Comparison of ENCODE assay signal across 8 cellular contexts in the genomic region with DNA sequence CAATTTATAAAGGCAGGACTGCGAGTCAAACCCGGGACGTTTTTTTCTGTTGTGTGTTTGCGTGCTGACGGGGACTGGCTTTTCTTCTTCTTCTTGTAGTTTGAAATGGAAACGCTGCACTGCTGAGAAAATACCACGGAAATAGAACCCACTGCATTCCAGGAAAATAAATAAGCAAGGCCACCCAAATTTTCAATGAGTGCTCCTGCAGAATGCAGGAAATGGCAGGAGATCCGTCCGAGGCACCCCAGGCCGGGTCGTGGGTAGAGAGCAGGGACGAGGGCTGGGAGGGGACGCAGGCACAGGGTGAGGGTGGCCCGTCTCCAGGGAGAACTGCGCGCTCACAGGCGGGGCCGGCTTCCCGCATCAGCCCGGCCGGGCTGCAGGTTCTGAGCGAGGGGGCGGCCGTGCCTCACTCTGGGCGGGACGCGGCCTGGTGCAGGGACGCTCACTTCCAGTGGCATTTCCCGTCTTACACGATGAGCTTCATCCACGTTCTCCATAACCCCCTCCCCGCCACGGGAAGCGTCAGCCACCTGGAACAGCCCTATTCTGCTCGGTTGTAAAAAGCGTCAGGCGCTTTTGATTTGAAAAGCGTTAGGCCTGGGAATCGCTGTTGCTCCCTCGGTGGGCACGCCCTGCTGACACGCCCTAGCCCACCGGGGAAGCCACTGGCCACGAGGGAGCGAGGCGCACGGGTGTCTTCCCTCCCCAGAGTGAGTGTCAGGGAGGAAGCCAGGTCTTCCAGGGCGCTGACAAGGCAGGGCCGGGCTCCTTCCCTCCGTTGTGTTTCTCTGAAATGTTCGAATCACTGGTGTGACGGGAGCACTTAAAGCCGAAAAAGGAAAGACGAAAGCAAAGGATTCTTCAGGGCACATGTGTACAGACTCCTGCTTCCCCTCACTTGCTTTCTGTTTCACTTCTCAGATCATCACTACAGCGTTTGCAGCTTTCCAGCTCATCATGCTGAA. TPM values are rescaled to one million over a fixed set of nuclear protein-coding genes. Genes with fewer than 3 reads are reported as not detected.
DNase-seq lines count a peak whose midpoint lies in the region; ATAC-seq and TF ChIP-seq lines count a peak whose summit lies in the region.

No MANE protein-coding gene starts in this region.

- no peaks in the 10 kb centered on the region for H4K20me1 ChIP-seq in BLaER1 treated with 17β-estradiol and CSF1 and Interleukin-3, amounts not matched to agents 10 nM and 100 nM

- no peaks in the 10 kb centered on the region for H3K9me3 ChIP-seq in BLaER1 treated with 17β-estradiol and CSF1 and Interleukin-3, amounts not matched to agents 10 nM and 100 nM (replicated peaks in 1 of 11)
- H3K9me3 ChIP-seq in right cardiac atrium (ENCODE audit: control insufficient read depth, low read length): no peaks in the 10 kb centered on the region

- peak overlapping the region; percentile 73 to 94 (median 90) for H3K4me2 ChIP-seq in BLaER1 treated with 17β-estradiol and CSF1 and Interleukin-3, amounts not matched to agents 10 nM and 100 nM

- ATAC-seq in HG03432 (IDR thresholded peaks at IDR 0.05; ENCODE audit: unreplicated experiment) (peak; percentile 89), SK-N-SH treated with all-trans-retinoic acid at 6 μM for 48 hours (peak; percentile 84), right cardiac atrium (peak; percentile 92 to 94)

- peaks cover 6 to 17% (median 15%) of the 10 kb centered on the region in 10 experiments; a peak in 19 of 20 replicates for H3K4me1 ChIP-seq in BLaER1 treated with 17β-estradiol and CSF1 and Interleukin-3, amounts not matched to agents 10 nM and 100 nM
- H3K4me1 ChIP-seq in right cardiac atrium (ENCODE audit: control insufficient read depth, insufficient read depth, low read length): no peaks in the 10 kb centered on the region
- peaks cover 7% of the 10 kb centered on the region for H3K4me1 ChIP-seq in rectal smooth muscle tissue (ENCODE audit: control insufficient read depth, insufficient read depth, low read length)

- no peaks in the 10 kb centered on the region for H3K27me3 ChIP-seq in BLaER1 treated with 17β-estradiol and CSF1 and Interleukin-3, amounts not matched to agents 10 nM and 100 nM
- no peaks in the 10 kb centered on the region for H3K27me3 ChIP-seq in right cardiac atrium (ENCODE audit: control insufficient read depth, insufficient read depth)
- no peaks in the 10 kb centered on the region for H3K27me3 ChIP-seq in rectal smooth muscle tissue (ENCODE audit: control insufficient read depth, insufficient read depth, low read length)

- peak overlapping the region; percentile 65 to 78 (median 68) for H3K4me3 ChIP-seq in BLaER1 treated with 17β-estradiol and CSF1 and Interleukin-3, amounts not matched to agents 10 nM and 100 nM
- H3K4me3 ChIP-seq in right cardiac atrium (ENCODE audit: low read length): peak overlapping the region; percentile 52
- H3K4me3 ChIP-seq in rectal smooth muscle tissue (ENCODE audit: low read length): peak overlapping the region; percentile 77

- no peaks in the 10 kb centered on the region for H3K36me3 ChIP-seq in BLaER1 treated with 17β-estradiol and CSF1 and Interleukin-3, amounts not matched to agents 10 nM and 100 nM
- H3K36me3 ChIP-seq in rectal smooth muscle tissue (ENCODE audit: control insufficient read depth, insufficient read depth, low read length): no peaks in the 10 kb centered on the region

- H3K27ac ChIP-seq in BLaER1 treated with 17β-estradiol and CSF1 and Interleukin-3, amounts not matched to agents 10 nM and 100 nM: peak overlapping the region; percentile 62 to 94 (median 86)
- peak overlapping the region; percentile 72 for H3K27ac ChIP-seq in angular gyrus (ENCODE audit: low read depth, low read length)
- peak overlapping the region; percentile 59 for H3K27ac ChIP-seq in right cardiac atrium (ENCODE audit: low read length)
- peak overlapping the region; percentile 96 for H3K27ac ChIP-seq in rectal smooth muscle tissue (ENCODE audit: low read depth, low read length)

- WGBS in right cardiac atrium: under 1% methylated on average over 55 of the region's 55 CpGs

- peak overlapping the region; percentile 78 to 90 (median 84) for H3K9ac ChIP-seq in BLaER1 treated with 17β-estradiol and CSF1 and Interleukin-3, amounts not matched to agents 10 nM and 100 nM
- peak overlapping the region; percentile 83 for H3K9ac ChIP-seq in rectal smooth muscle tissue (ENCODE audit: low read length)

- peak; percentile 59 for DNase-seq in GM19238 (ENCODE audit: insufficient read length, low spot score)
- peak; percentile 57 to 83 (median 83) for DNase-seq in right cardiac atrium
- DNase-seq in NCI-H226: no peak

- intact Hi-C loops in right cardiac atrium (cut with DNase I): loop anchor here in 1 of 4 donors (10.0 kb wide), 1 partner anchor 116 kb away; no protein-coding TSS in a partner anchor

TF ChIP-seq in SK-N-SH treated with all-trans-retinoic acid at 6 μM for 48 hours, 23 proteins besides CTCF, POLR2A, EP300 and RAD21:
- TF ChIP-seq GLIS3 (CRISPR knock-in tag; IDR thresholded peaks at IDR 0.05): no peak
- TF ChIP-seq BACH2 (CRISPR knock-in tag; IDR thresholded peaks at IDR 0.05; ENCODE audit: borderline replicate concordance): no peak
- no peak for TF ChIP-seq TOX (CRISPR knock-in tag; IDR thresholded peaks at IDR 0.05; ENCODE audit: borderline replicate concordance)
- no peak for TF ChIP-seq ZNF70 (CRISPR knock-in tag; IDR thresholded peaks at IDR 0.05)
- TF ChIP-seq ZFP3 (CRISPR knock-in tag; IDR thresholded peaks at IDR 0.05): no peak
- TF ChIP-seq, protein P1, sequence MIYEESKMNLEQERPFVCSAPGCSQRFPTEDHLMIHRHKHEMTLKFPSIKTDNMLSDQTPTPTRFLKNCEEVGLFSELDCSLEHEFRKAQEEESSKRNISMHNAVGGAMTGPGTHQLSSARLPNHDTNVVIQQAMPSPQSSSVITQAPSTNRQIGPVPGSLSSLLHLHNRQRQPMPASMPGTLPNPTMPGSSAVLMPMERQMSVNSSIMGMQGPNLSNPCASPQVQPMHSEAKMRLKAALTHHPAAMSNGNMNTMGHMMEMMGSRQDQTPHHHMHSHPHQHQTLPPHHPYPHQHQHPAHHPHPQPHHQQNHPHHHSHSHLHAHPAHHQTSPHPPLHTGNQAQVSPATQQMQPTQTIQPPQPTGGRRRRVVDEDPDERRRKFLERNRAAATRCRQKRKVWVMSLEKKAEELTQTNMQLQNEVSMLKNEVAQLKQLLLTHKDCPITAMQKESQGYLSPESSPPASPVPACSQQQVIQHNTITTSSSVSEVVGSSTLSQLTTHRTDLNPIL (CRISPR knock-in tag; IDR thresholded peaks at IDR 0.05; ENCODE audit: low read depth): no peak
- TF ChIP-seq ZNF565 (CRISPR knock-in tag; conservative IDR thresholded peaks at IDR 0.05; ENCODE audit: low read depth): no peak
- TF ChIP-seq ZNF8 (CRISPR knock-in tag; IDR thresholded peaks at IDR 0.05): no peak
- TF ChIP-seq CSDC2 (CRISPR knock-in tag; IDR thresholded peaks at IDR 0.05): no peak

RNA-seq across cellular contexts. Expression of gene EXOC2, which starts 17.9 kb away (rescaled TPM):
- 10 to 100 TPM; 12.9 to 17.9 (median 14.8) TPM for total RNA-seq in right cardiac atrium
- 7.9 TPM for polyA plus RNA-seq in right cardiac atrium

RNA-seq across cellular contexts. Expression of gene HUS1B, which starts 54.0 kb away (rescaled TPM):
- total RNA-seq in right cardiac atrium: under 1 TPM in 3 of 4 donors, not detected in 1; 0.29 to 0.58 (median 0.31) TPM
- not detected for polyA plus RNA-seq in right cardiac atrium
